7 cellular contexts compared by ENCODE assay signal in genomic region chr14:64539186-64539552, GRCh38. TPM values are rescaled to one million over a fixed set of nuclear protein-coding genes. Genes with fewer than 3 reads are reported as not detected.
DNase-seq lines count a peak whose midpoint lies in the region; ATAC-seq, FAIRE-seq and TF ChIP-seq lines count a peak whose summit lies in the region.
"Had no signal": no experiment of that assay in that cellular context is flagged by ENCODE, and none has a peak within 500 bp of the region (broad histone marks: within the 10 kb centered on the region; RNA-seq: fewer than 3 reads in every experiment).

No MANE protein-coding gene starts in this region.

- CTCF ChIA-PET in GM12878 (lab: Yijun Ruan, JAX): interaction anchor here (0.9 to 1.3 kb wide), 3 partner anchors 38 to 222 kb away, joined by 3 read pairs; no protein-coding TSS in a partner anchor

- POLR2A ChIA-PET in GM12878 (lab: Charles Lee): no interaction called here

- no peak for TF ChIP-seq POLR2A in GM12878 (IDR thresholded peaks at IDR 0.05; ENCODE audit: low read depth, low read length)

- peak overlapping the region; percentile 93 for H2AFZ ChIP-seq in GM12878 (ENCODE audit: control insufficient read depth, low read depth, low read length)

- FAIRE-seq in GM12878 (lab: Jason Lieb, UNC): no peak
- FAIRE-seq: K562 had no signal

- H3K4me3 ChIP-seq in H7 (ENCODE audit: insufficient read depth, low read depth, low read length) (peak overlapping the region; percentile 36), GM12878 (peak overlapping the region; percentile 85; the same call in 1 of the 2 replicates), neutrophil (ENCODE audit: low read depth in 1 of 2, low read length in 1 of 2) (peak overlapping the region; percentile 77 to 91)
- H3K4me3 ChIP-seq: K562 had no signal

- H3K36me3 ChIP-seq in H7 (replicated peaks; ENCODE audit: control insufficient read depth, insufficient read depth, low read length) (no peaks in the 10 kb centered on the region), GM12878 (ENCODE audit: control insufficient read depth in 2 of 2, insufficient read depth in 2 of 2, low read length in 1 of 2) (no peaks in the 10 kb centered on the region), neutrophil (no peaks in the 10 kb centered on the region)

- TF ChIP-seq RAD21 in GM12878 (IDR thresholded peaks at IDR 0.05; ENCODE audit: insufficient read depth, low read depth, low read length): no peak

- 67% methylated on average over 10 of the region's 11 CpGs for WGBS in GM12878 (ENCODE audit: insufficient coverage, insufficient replicate concordance, low lambda C conversion rate, missing lambda C conversion rate)

- no peak for TF ChIP-seq EP300 in GM12878 (IDR thresholded peaks at IDR 0.05; ENCODE audit: borderline replicate concordance in 1 of 2, control insufficient read depth in 1 of 2, low read depth in 2 of 2, low read length in 2 of 2)

- peaks cover 15% of the 10 kb centered on the region; the same call in 2 of the 3 replicates for H3K9me3 ChIP-seq in GM12878 (replicated peaks; ENCODE audit: control insufficient read depth, insufficient read depth, low read length)
- H3K9me3 ChIP-seq in neutrophil: peaks cover 8% of the 10 kb centered on the region

- no peaks in the 10 kb centered on the region for H3K79me2 ChIP-seq in GM12878 (ENCODE audit: control insufficient read depth, insufficient read depth, low read length)

- peak overlapping the region; percentile 28 for H3K9ac ChIP-seq in GM12878 (ENCODE audit: control insufficient read depth, insufficient read depth, low read length)

- no peak for DNase-seq in H7
- DNase-seq in GM12878 (ENCODE audit: low read depth, low spot score): no peak
- no peak for DNase-seq in GM13977 (ENCODE audit: low spot score)

- TF ChIP-seq CTCF in GM12878 (IDR thresholded peaks at IDR 0.05 in 2 of 3, conservative IDR thresholded peaks at IDR 0.05 in 1 of 3; ENCODE audit: control insufficient read depth in 2 of 3, extremely low read depth in 1 of 3, insufficient read depth in 1 of 3, low read depth in 3 of 3, low read length in 3 of 3): no peak
- TF ChIP-seq CTCF in neutrophil (IDR thresholded peaks at IDR 0.05): no peak
- TF ChIP-seq CTCF in GM13977 (IDR thresholded peaks at IDR 0.05; ENCODE audit: extremely low read depth, insufficient read depth, missing control alignments): no peak

- H4K20me1 ChIP-seq in GM12878 (ENCODE audit: control insufficient read depth, insufficient read depth): no peaks in the 10 kb centered on the region

- in situ Hi-C loops in GM12878 (cut with MboI) (no loop called here), GM13977 (cut with MboI; ENCODE audit: low pct_unique_long_range_greater_than_20kb, low sequenced_read_pairs, unreplicated experiment) (no loop called here)

- H3K27ac ChIP-seq in GM12878 (ENCODE audit: control insufficient read depth, insufficient read depth): no peak overlapping the region
- H3K27ac ChIP-seq in neutrophil: no peak overlapping the region

- intact Hi-C loops in GM12878 (cut with micrococcal nuclease; ENCODE audit: unreplicated experiment): no loop called here

- ATAC-seq in GM12878 (no peak), HG03565 (IDR thresholded peaks at IDR 0.05; ENCODE audit: unreplicated experiment) (no peak), GM18519 (IDR thresholded peaks at IDR 0.05; ENCODE audit: low FRiP score, unreplicated experiment) (no peak)
- ATAC-seq: K562 had no signal

- SMC1A ChIA-PET in GM12878 (lab: Charles Lee; ENCODE audit: uncharacterized antibody, unreplicated experiment): interaction anchor here (1.7 kb wide), 1 partner anchor 15 kb away, joined by 6 read pairs; no protein-coding TSS in a partner anchor

- BruUV-seq in GM12878 (replicated peaks; lab: Mats Ljungman, UMichigan): no TSS peak

- H3K4me1 ChIP-seq in GM12878 (ENCODE audit: control insufficient read depth, insufficient read depth, low read length): peaks cover 4% of the 10 kb centered on the region; the same call in 1 of the 2 replicates
- H3K4me1 ChIP-seq in neutrophil (ENCODE audit: control insufficient read depth in 1 of 2, insufficient read depth in 1 of 2, low read depth in 1 of 2, low read length in 1 of 2): peaks cover 30 to 35% of the 10 kb centered on the region in 2 experiments

- RAD21 ChIA-PET in GM12878 (lab: Charles Lee; ENCODE audit: unreplicated experiment): no interaction called here

- peak overlapping the region; percentile 88 for H3K4me2 ChIP-seq in GM12878 (ENCODE audit: control insufficient read depth, insufficient read depth)

- H3K27me3 ChIP-seq in H7 (ENCODE audit: control insufficient read depth, insufficient read depth, low read length) (peaks cover 1% of the 10 kb centered on the region; the same call in 1 of the 2 replicates), GM12878 (replicated peaks in 1 of 2; ENCODE audit: control insufficient read depth in 2 of 2, insufficient read depth in 2 of 2, low read length in 1 of 2) (peaks cover 6 to 9% of the 10 kb centered on the region in 2 experiments; a peak in 3 of 4 replicates), neutrophil (peaks cover 69% of the 10 kb centered on the region)

RNA-seq across cellular contexts. Expression of gene HSPA2, which starts 1.4 kb away (rescaled TPM):
- 14.1 and 21.4 TPM in 2 replicates for total RNA-seq in H7 (2014; rRNA removed; shearing (Covaris generic))
- total RNA-seq in GM12878 (2013; cell fraction: nucleolus; rRNA removed): 2.1 and 2.2 TPM in 2 replicates
- total RNA-seq in GM12878 (2014; rRNA removed): 0.87 and 0.96 TPM in 2 replicates
- total RNA-seq in GM12878 (2014; rRNA removed; fragmentation: Illumina TruSeq; extraction: Trizol): 0.37 and 0.54 TPM in 2 replicates
- total RNA-seq in GM12878 (2021): 1.1 and 1.4 TPM in 2 replicates
- not detected for polyA plus RNA-seq in GM12878 (2011; ENCODE audit: low read depth)
- polyA plus RNA-seq in GM12878 (2011; rRNA removed): 0.26 TPM in 2 replicates
- polyA plus RNA-seq in GM12878 (2011; cell fraction: cytosol; rRNA removed): 0.31 and 0.52 TPM in 2 replicates
- polyA plus RNA-seq in GM12878 (2011; cell fraction: nucleus; rRNA removed): 0.58 and 0.70 TPM in 2 replicates
- 0.57 and 0.76 TPM in 2 replicates for polyA plus RNA-seq in GM12878 (2012)
- 0.25 and 0.28 TPM in 2 replicates for polyA plus RNA-seq in GM12878 (2014; fragmentation: Illumina TruSeq; extraction: Trizol)
- polyA plus RNA-seq in GM12878 (2014; fragmentation: Nextera tagmentation; extraction: Ambion mirVana): under 1 TPM; 0.02 to 0.03 TPM
- polyA plus RNA-seq in GM12878 (2014; rRNA removed): 0.65 and 0.77 TPM in 2 replicates
- 1 to 10 TPM; 1.0 to 1.2 TPM for polyA plus RNA-seq in GM12878 (2016; fragmentation: Nextera tagmentation; extraction: Ambion mirVana)
- 0.88 TPM in 2 replicates for polyA minus RNA-seq in GM12878 (2011; rRNA and poly(A)+ RNA removed)
- not detected in 2 replicates for polyA minus RNA-seq in GM12878 (2011; cell fraction: cytosol; rRNA and poly(A)+ RNA removed)
- 1.7 and 2.5 TPM in 2 replicates for polyA minus RNA-seq in GM12878 (2011; cell fraction: nucleus; rRNA and poly(A)+ RNA removed)
- total RNA-seq: K562 had no signal
- polyA plus RNA-seq: K562 had no signal

RNA-seq across cellular contexts. Expression of gene PPP1R36, which starts 10.6 kb away (rescaled TPM):
- total RNA-seq in H7 (2014; rRNA removed; shearing (Covaris generic)): 0.28 and 0.41 TPM in 2 replicates
- not detected in 2 replicates for total RNA-seq in GM12878 (2013; cell fraction: nucleolus; rRNA removed)
- not detected in 2 replicates for total RNA-seq in GM12878 (2014; rRNA removed)
- total RNA-seq in GM12878 (2014; rRNA removed; fragmentation: Illumina TruSeq; extraction: Trizol): 0.13 TPM in 1 of 2 replicates, not detected in the other
- total RNA-seq in GM12878 (2021): not detected in 2 replicates
- polyA plus RNA-seq in GM12878 (2011; ENCODE audit: low read depth): not detected
- 0.12 and 0.14 TPM in 2 replicates for polyA plus RNA-seq in GM12878 (2011; rRNA removed)
- 0.05 TPM in 1 of 2 replicates, not detected in the other for polyA plus RNA-seq in GM12878 (2011; cell fraction: cytosol; rRNA removed)
- polyA plus RNA-seq in GM12878 (2011; cell fraction: nucleus; rRNA removed): not detected in 2 replicates
- polyA plus RNA-seq in GM12878 (2012): 0.13 TPM in 1 of 2 replicates, not detected in the other
- not detected in 2 replicates for polyA plus RNA-seq in GM12878 (2014; fragmentation: Illumina TruSeq; extraction: Trizol)
- not detected for polyA plus RNA-seq in GM12878 (2014; fragmentation: Nextera tagmentation; extraction: Ambion mirVana)
- not detected in 2 replicates for polyA plus RNA-seq in GM12878 (2014; rRNA removed)
- polyA plus RNA-seq in GM12878 (2016; fragmentation: Nextera tagmentation; extraction: Ambion mirVana): not detected
- not detected in 2 replicates for polyA minus RNA-seq in GM12878 (2011; rRNA and poly(A)+ RNA removed)
- not detected in 2 replicates for polyA minus RNA-seq in GM12878 (2011; cell fraction: cytosol; rRNA and poly(A)+ RNA removed)
- polyA minus RNA-seq in GM12878 (2011; cell fraction: nucleus; rRNA and poly(A)+ RNA removed): not detected in 2 replicates
- polyA plus RNA-seq: K562 had no signal

RNA-seq across cellular contexts. Expression of gene ZBTB1, which starts 34.6 kb away (rescaled TPM):
- total RNA-seq in H7 (2014; rRNA removed; shearing (Covaris generic)): 16.0 and 24.7 TPM in 2 replicates
- 147 and 173 TPM in 2 replicates for total RNA-seq in GM12878 (2013; cell fraction: nucleolus; rRNA removed)
- total RNA-seq in GM12878 (2014; rRNA removed): 29.1 and 34.2 TPM in 2 replicates
- total RNA-seq in GM12878 (2014; rRNA removed; fragmentation: Illumina TruSeq; extraction: Trizol): 53.8 and 53.9 TPM in 2 replicates
- 49.1 and 49.3 TPM in 2 replicates for total RNA-seq in GM12878 (2021)
- 32.0 TPM for polyA plus RNA-seq in GM12878 (2011; ENCODE audit: low read depth)
- polyA plus RNA-seq in GM12878 (2011; rRNA removed): 127 and 195 TPM in 2 replicates
- 47.0 and 69.2 TPM in 2 replicates for polyA plus RNA-seq in GM12878 (2011; cell fraction: cytosol; rRNA removed)
- 97.0 and 105 TPM in 2 replicates for polyA plus RNA-seq in GM12878 (2011; cell fraction: nucleus; rRNA removed)
- polyA plus RNA-seq in GM12878 (2012): 47.7 and 64.3 TPM in 2 replicates
- 58.9 and 83.2 TPM in 2 replicates for polyA plus RNA-seq in GM12878 (2014; fragmentation: Illumina TruSeq; extraction: Trizol)
- polyA plus RNA-seq in GM12878 (2014; fragmentation: Nextera tagmentation; extraction: Ambion mirVana): 10 to 100 TPM; 12.3 to 18.0 TPM
- polyA plus RNA-seq in GM12878 (2014; rRNA removed): 35.5 and 42.6 TPM in 2 replicates
- 10 to 100 TPM; 36.2 to 37.5 TPM for polyA plus RNA-seq in GM12878 (2016; fragmentation: Nextera tagmentation; extraction: Ambion mirVana)
- polyA minus RNA-seq in GM12878 (2011; rRNA and poly(A)+ RNA removed): 78.9 and 97.3 TPM in 2 replicates
- 29.5 and 39.5 TPM in 2 replicates for polyA minus RNA-seq in GM12878 (2011; cell fraction: cytosol; rRNA and poly(A)+ RNA removed)
- polyA minus RNA-seq in GM12878 (2011; cell fraction: nucleus; rRNA and poly(A)+ RNA removed): 23.2 and 32.1 TPM in 2 replicates

RNA-seq across cellular contexts. Expression of gene ZBTB25, which starts 35.5 kb away (rescaled TPM):
- 3.9 and 7.2 TPM in 2 replicates for total RNA-seq in H7 (2014; rRNA removed; shearing (Covaris generic))
- total RNA-seq in GM12878 (2013; cell fraction: nucleolus; rRNA removed): 108 and 113 TPM in 2 replicates
- total RNA-seq in GM12878 (2014; rRNA removed): 8.8 and 11.2 TPM in 2 replicates
- total RNA-seq in GM12878 (2014; rRNA removed; fragmentation: Illumina TruSeq; extraction: Trizol): 9.6 and 10.0 TPM in 2 replicates
- total RNA-seq in GM12878 (2021): 10.9 and 12.5 TPM in 2 replicates
- 10.1 TPM for polyA plus RNA-seq in GM12878 (2011; ENCODE audit: low read depth)
- 33.9 and 34.0 TPM in 2 replicates for polyA plus RNA-seq in GM12878 (2011; rRNA removed)
- polyA plus RNA-seq in GM12878 (2011; cell fraction: cytosol; rRNA removed): 19.6 and 27.1 TPM in 2 replicates
- polyA plus RNA-seq in GM12878 (2011; cell fraction: nucleus; rRNA removed): 23.6 and 39.4 TPM in 2 replicates
- polyA plus RNA-seq in GM12878 (2012): 13.1 and 19.6 TPM in 2 replicates
- 9.8 and 10.7 TPM in 2 replicates for polyA plus RNA-seq in GM12878 (2014; fragmentation: Illumina TruSeq; extraction: Trizol)
- 1 to 10 TPM; 4.1 to 5.6 TPM for polyA plus RNA-seq in GM12878 (2014; fragmentation: Nextera tagmentation; extraction: Ambion mirVana)
- polyA plus RNA-seq in GM12878 (2014; rRNA removed): 7.0 and 7.8 TPM in 2 replicates
- 10 to 100 TPM; 11.2 to 13.9 TPM for polyA plus RNA-seq in GM12878 (2016; fragmentation: Nextera tagmentation; extraction: Ambion mirVana)
- polyA minus RNA-seq in GM12878 (2011; rRNA and poly(A)+ RNA removed): 41.5 and 49.3 TPM in 2 replicates
- 16.2 and 16.7 TPM in 2 replicates for polyA minus RNA-seq in GM12878 (2011; cell fraction: cytosol; rRNA and poly(A)+ RNA removed)
- 29.1 and 33.5 TPM in 2 replicates for polyA minus RNA-seq in GM12878 (2011; cell fraction: nucleus; rRNA and poly(A)+ RNA removed)
